Comparison of ENCODE assay signal across 22 cellular contexts in the genomic region with DNA sequence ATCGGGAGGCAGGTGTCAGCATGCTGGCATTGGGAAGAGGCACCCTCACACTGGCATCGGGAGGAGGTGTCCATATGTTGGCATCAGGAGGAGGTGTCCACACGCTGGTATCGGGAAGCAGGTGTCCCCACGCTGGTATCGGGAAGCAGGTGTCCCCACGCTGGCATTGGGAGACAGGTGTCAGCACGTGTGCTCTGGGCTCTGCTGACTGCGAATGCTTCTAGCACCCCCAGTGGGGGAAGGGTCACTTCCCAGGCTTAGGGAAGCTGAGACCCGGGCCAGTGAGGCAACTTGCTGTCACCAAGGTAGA.
A peak's percentile ranks its signal among the peaks of the same experiment; 100 is the strongest.
DNase-seq lines count a peak whose midpoint lies in the region; ATAC-seq, FAIRE-seq and TF ChIP-seq lines count a peak whose summit lies in the region.
"Had no signal": no experiment of that assay in that cellular context is flagged by ENCODE, and none has a peak within 500 bp of the region (broad histone marks: within the 10 kb centered on the region; RNA-seq: fewer than 3 reads in every experiment).

No MANE protein-coding gene starts in this region.

- peaks cover 4% of the 10 kb centered on the region for H3K36me3 Mint-ChIP-seq in T-helper 1 cell treated with Interleukin-12 subunit alpha and Interleukin-12 subunit beta and Interleukin-4 antibody, amounts not matched to agents 30 μg/mL and 1 μg/mL, for 36 hours (ENCODE audit: low read depth)
- no peaks in the 10 kb centered on the region for H3K36me3 Mint-ChIP-seq in CD4-positive, alpha-beta T cell (ENCODE audit: low read depth)
- no peaks in the 10 kb centered on the region for H3K36me3 Mint-ChIP-seq in dendritic cell treated with granulocyte-macrophage colony-stimulating factor and Interleukin-4, amounts not matched to agents 40 ng/mL and 50 ng/mL, for 4 days (ENCODE audit: low read depth)

- H3K27me3 ChIP-seq in CD4-positive, alpha-beta T cell (ENCODE audit: control insufficient read depth, insufficient read depth, low read length): no peaks in the 10 kb centered on the region
- H3K27me3 ChIP-seq: suprapubic skin had no signal

- no peaks in the 10 kb centered on the region for H3K27me3 Mint-ChIP-seq in T-helper 1 cell treated with Interleukin-12 subunit alpha and Interleukin-12 subunit beta and Interleukin-4 antibody, amounts not matched to agents 30 μg/mL and 1 μg/mL, for 36 hours (ENCODE audit: low read depth)
- H3K27me3 Mint-ChIP-seq in CD4-positive, alpha-beta T cell: no peaks in the 10 kb centered on the region
- no peaks in the 10 kb centered on the region for H3K27me3 Mint-ChIP-seq in dendritic cell treated with granulocyte-macrophage colony-stimulating factor and Interleukin-4, amounts not matched to agents 40 ng/mL and 50 ng/mL, for 4 days

- H3K27ac ChIP-seq in CD4-positive, alpha-beta T cell (ENCODE audit: low read depth, low read length): no peak overlapping the region
- H3K27ac ChIP-seq: coronary artery, suprapubic skin had no signal

- no peak for TF ChIP-seq CTCF in CD4-positive, alpha-beta T cell (IDR thresholded peaks at IDR 0.05)

- POLR2A ChIA-PET in CD4-positive, alpha-beta T cell (lab: Charles Lee): interaction anchor here (1.0 kb wide), 2 partner anchors 55 to 157 kb away, joined by 3 to 4 read pairs; no protein-coding TSS in a partner anchor

- no peak for FAIRE-seq in GM12891 (lab: Jason Lieb, UNC)
- FAIRE-seq: HTR-8/SVneo had no signal

- CTCF ChIA-PET in CD4-positive, alpha-beta T cell (lab: Charles Lee): interaction anchor here (0.9 kb wide), 1 partner anchor 23 kb away, joined by 3 read pairs; no protein-coding TSS in a partner anchor

- DNase-seq in T-helper 1 cell: no peak
- no peak for DNase-seq in CD4-positive, alpha-beta T cell
- DNase-seq in NCI-H69 (lab: John Stamatoyannopoulos, UW): peak; percentile 28
- no peak for DNase-seq in GM12891 (ENCODE audit: insufficient read length, low spot score)
- DNase-seq in glomerular visceral epithelial cell (ENCODE audit: extremely low spot score): no peak
- DNase-seq: ACHN; activated CD4-positive, CD25-positive, alpha-beta regulatory T cell; activated CD8-positive, alpha-beta memory T cell treated with anti-CD3 and anti-CD28 coated beads, Interleukin-2, amount 50 U/mL, for 48 hours; heart right ventricle; HFFc6; left ventricle myocardium superior; NCI-H1048; NCI-H2107; NCI-H526 treated with DMSO at 0.1 percent for 48 hours; nucleus accumbens; SHP77 had no signal

- H3K9me3 ChIP-seq in CD4-positive, alpha-beta T cell (ENCODE audit: control insufficient read depth, low read length): no peaks in the 10 kb centered on the region
- H3K9me3 ChIP-seq: heart right ventricle, suprapubic skin had no signal

- peaks cover 89% of the 10 kb centered on the region for H3K4me1 Mint-ChIP-seq in T-helper 1 cell treated with Interleukin-12 subunit alpha and Interleukin-12 subunit beta and Interleukin-4 antibody, amounts not matched to agents 30 μg/mL and 1 μg/mL, for 36 hours (ENCODE audit: low read depth)
- H3K4me1 Mint-ChIP-seq in CD4-positive, alpha-beta T cell (ENCODE audit: low read depth): peaks cover 98% of the 10 kb centered on the region
- peaks cover 82% of the 10 kb centered on the region for H3K4me1 Mint-ChIP-seq in dendritic cell treated with granulocyte-macrophage colony-stimulating factor and Interleukin-4, amounts not matched to agents 40 ng/mL and 50 ng/mL, for 4 days (ENCODE audit: low read depth)

- no peaks in the 10 kb centered on the region for H3K9me3 Mint-ChIP-seq in T-helper 1 cell treated with Interleukin-12 subunit alpha and Interleukin-12 subunit beta and Interleukin-4 antibody, amounts not matched to agents 30 μg/mL and 1 μg/mL, for 36 hours
- no peaks in the 10 kb centered on the region for H3K9me3 Mint-ChIP-seq in CD4-positive, alpha-beta T cell
- no peaks in the 10 kb centered on the region for H3K9me3 Mint-ChIP-seq in dendritic cell treated with granulocyte-macrophage colony-stimulating factor and Interleukin-4, amounts not matched to agents 40 ng/mL and 50 ng/mL, for 4 days

- H3K27ac Mint-ChIP-seq in T-helper 1 cell treated with Interleukin-12 subunit alpha and Interleukin-12 subunit beta and Interleukin-4 antibody, amounts not matched to agents 30 μg/mL and 1 μg/mL, for 36 hours: peak overlapping the region; percentile 90
- peak overlapping the region; percentile 92 for H3K27ac Mint-ChIP-seq in CD4-positive, alpha-beta T cell
- peak overlapping the region; percentile 41 for H3K27ac Mint-ChIP-seq in dendritic cell treated with granulocyte-macrophage colony-stimulating factor and Interleukin-4, amounts not matched to agents 40 ng/mL and 50 ng/mL, for 4 days
- H3K27ac Mint-ChIP-seq: HFFc6 had no signal

- no peak overlapping the region for H3K4me3 Mint-ChIP-seq in T-helper 1 cell treated with Interleukin-12 subunit alpha and Interleukin-12 subunit beta and Interleukin-4 antibody, amounts not matched to agents 30 μg/mL and 1 μg/mL, for 36 hours
- peak overlapping the region; percentile 26 for H3K4me3 Mint-ChIP-seq in CD4-positive, alpha-beta T cell
- no peak overlapping the region for H3K4me3 Mint-ChIP-seq in dendritic cell treated with granulocyte-macrophage colony-stimulating factor and Interleukin-4, amounts not matched to agents 40 ng/mL and 50 ng/mL, for 4 days
- H3K4me3 Mint-ChIP-seq: HFFc6 had no signal

- no peak for TF ChIP-seq POLR2A in GM12891 (IDR thresholded peaks at IDR 0.05; ENCODE audit: low read depth, low read length)

- ATAC-seq in CD4-positive, alpha-beta T cell (ENCODE audit: poor library complexity): no peak
- ATAC-seq in GM21723 (IDR thresholded peaks at IDR 0.05; ENCODE audit: unreplicated experiment): no peak

- intact Hi-C loops in CD4-positive, alpha-beta T cell (cut with DNase I, micrococcal nuclease): no loop called here
- intact Hi-C loops in dendritic cell treated with granulocyte-macrophage colony-stimulating factor and Interleukin-4, amounts not matched to agents 40 ng/mL and 50 ng/mL, for 4 days (cut with micrococcal nuclease): loop anchor here (5.0 kb wide), 1 partner anchor 95 kb away; no protein-coding TSS in a partner anchor

TF ChIP-seq in GM12891, 5 proteins besides CTCF, POLR2A, EP300 and RAD21:
- TF ChIP-seq SPI1 (IDR thresholded peaks at IDR 0.05; ENCODE audit: low read depth, low read length): no peak
- TF ChIP-seq POU2F2 (IDR thresholded peaks at IDR 0.05; ENCODE audit: low read depth, low read length): no peak
- TF ChIP-seq POLR2AphosphoS5 (IDR thresholded peaks at IDR 0.05; ENCODE audit: low read depth, low read length): no peak
- no peak for TF ChIP-seq TAF1 (IDR thresholded peaks at IDR 0.05; ENCODE audit: low read depth, low read length)
- no peak for TF ChIP-seq PAX5 (IDR thresholded peaks at IDR 0.05; ENCODE audit: insufficient read depth, low read length, severe bottlenecking)

Comparison
In these comparisons a context has a peak if more than half of its experiments do, and no peak if none do; other contexts are left out.
1. H3K27ac Mint-ChIP-seq: peak in every context shown above with its lines; median percentile 92 in CD4-positive, alpha-beta T cell; 90 in T-helper 1 cell treated with Interleukin-12 subunit alpha and Interleukin-12 subunit beta and Interleukin-4 antibody, amounts not matched to agents 30 μg/mL and 1 μg/mL, for 36 hours; 41 in dendritic cell treated with granulocyte-macrophage colony-stimulating factor and Interleukin-4, amounts not matched to agents 40 ng/mL and 50 ng/mL, for 4 days.